In the genomic region with DNA sequence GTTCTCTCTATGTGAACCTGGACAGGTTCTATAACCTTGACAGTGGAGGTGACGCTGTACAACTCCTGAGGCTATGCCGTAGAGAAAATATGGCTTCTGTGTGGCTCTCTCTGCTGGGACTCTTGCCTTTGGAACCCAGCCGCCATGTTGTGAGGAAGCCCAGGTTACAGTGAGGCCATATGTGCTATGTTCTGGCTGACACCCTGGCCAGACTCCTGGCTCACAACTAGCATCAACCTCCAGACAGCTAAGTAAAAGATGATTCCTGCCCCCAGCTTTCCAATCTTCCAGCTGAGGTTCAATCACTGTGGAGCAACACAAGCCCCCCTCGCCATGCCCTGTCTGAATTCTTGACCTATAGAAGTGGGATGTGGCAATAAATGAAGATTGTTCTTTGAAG, we compare ENCODE assay signal across 20 cellular contexts. TPM values are rescaled to one million over a fixed set of nuclear protein-coding genes. Genes with fewer than 3 reads are reported as not detected.
A peak's percentile ranks its signal among the peaks of the same experiment; 100 is the strongest.
DNase-seq lines count a peak whose midpoint lies in the region; ATAC-seq and TF ChIP-seq lines count a peak whose summit lies in the region.
"Had no signal": no experiment of that assay in that cellular context is flagged by ENCODE, and none has a peak within 500 bp of the region (broad histone marks: within the 10 kb centered on the region; RNA-seq: fewer than 3 reads in every experiment).

No MANE protein-coding gene starts in this region.

- ATAC-seq in HG02678 (IDR thresholded peaks at IDR 0.05; ENCODE audit: unreplicated experiment), result no peak
- no peak for ATAC-seq in HG03460 (IDR thresholded peaks at IDR 0.05; ENCODE audit: unreplicated experiment)
- ATAC-seq: GM12878 had no signal

- no peaks in the 10 kb centered on the region; the same call in 1 of the 2 replicates for H3K36me3 ChIP-seq in BLaER1
- H3K36me3 ChIP-seq in BLaER1 treated with 17β-estradiol and CSF1 and Interleukin-3, amounts not matched to agents 10 nM and 100 nM, result peaks cover 0 to 14% (median 0%) of the 10 kb centered on the region in 11 experiments; a peak in 3 of 22 replicates
- H3K36me3 ChIP-seq: BE2C had no signal

- H3K27ac Mint-ChIP-seq in osteocyte (ENCODE audit: unreplicated experiment), result no peak overlapping the region
- H3K27ac Mint-ChIP-seq: CD14-positive monocyte; CD4-positive, alpha-beta memory T cell; CD4-positive, CD25-positive, alpha-beta regulatory T cell; CD8-positive, alpha-beta memory T cell had no signal

- H3K27ac ChIP-seq in BLaER1, result peak overlapping the region; percentile 52; the same call in 1 of the 2 replicates
- no peak overlapping the region for H3K27ac ChIP-seq in BLaER1 treated with 17β-estradiol and CSF1 and Interleukin-3, amounts not matched to agents 10 nM and 100 nM

- H3K4me3 ChIP-seq in BLaER1, result no peak overlapping the region
- H3K4me3 ChIP-seq in BLaER1 treated with 17β-estradiol and CSF1 and Interleukin-3, amounts not matched to agents 10 nM and 100 nM, result no peak overlapping the region
- H3K4me3 ChIP-seq: GM12878 had no signal

- H3K27me3 ChIP-seq in BLaER1, result no peaks in the 10 kb centered on the region
- H3K27me3 ChIP-seq in BLaER1 treated with 17β-estradiol and CSF1 and Interleukin-3, amounts not matched to agents 10 nM and 100 nM, result no peaks in the 10 kb centered on the region
- H3K27me3 ChIP-seq: BE2C had no signal

- no peaks in the 10 kb centered on the region for H3K4me1 Mint-ChIP-seq in osteocyte (ENCODE audit: unreplicated experiment)

- no peak overlapping the region for H3K9ac ChIP-seq in BLaER1
- H3K9ac ChIP-seq in BLaER1 treated with 17β-estradiol and CSF1 and Interleukin-3, amounts not matched to agents 10 nM and 100 nM, result no peak overlapping the region

- no peaks in the 10 kb centered on the region for H3K9me3 ChIP-seq in BLaER1
- H3K9me3 ChIP-seq in BLaER1 treated with 17β-estradiol and CSF1 and Interleukin-3, amounts not matched to agents 10 nM and 100 nM (replicated peaks in 1 of 11), result 0 out of 22 replicates have a peak, but pooled peaks cover 0 to 4% (median 0%) of the 10 kb centered on the region in 11 experiments
- H3K9me3 ChIP-seq: BE2C had no signal

- no peaks in the 10 kb centered on the region for H3K27me3 Mint-ChIP-seq in osteocyte (ENCODE audit: unreplicated experiment)
- H3K27me3 Mint-ChIP-seq: CD4-positive, alpha-beta memory T cell; CD4-positive, CD25-positive, alpha-beta regulatory T cell; CD8-positive, alpha-beta memory T cell had no signal

- peaks cover 42% of the 10 kb centered on the region for H3K4me1 ChIP-seq in BLaER1
- peaks cover 6 to 48% (median 27%) of the 10 kb centered on the region in 10 experiments for H3K4me1 ChIP-seq in BLaER1 treated with 17β-estradiol and CSF1 and Interleukin-3, amounts not matched to agents 10 nM and 100 nM
- H3K4me1 ChIP-seq: BE2C had no signal

- TF ChIP-seq CTCF in osteocyte (IDR thresholded peaks at IDR 0.05), result no peak

- H3K36me3 Mint-ChIP-seq in osteocyte (ENCODE audit: unreplicated experiment), result no peaks in the 10 kb centered on the region
- H3K36me3 Mint-ChIP-seq: CD4-positive, alpha-beta memory T cell had no signal

- H3K9me3 Mint-ChIP-seq in osteocyte (ENCODE audit: unreplicated experiment), result no peaks in the 10 kb centered on the region
- H3K9me3 Mint-ChIP-seq: CD4-positive, alpha-beta memory T cell; CD4-positive, CD25-positive, alpha-beta regulatory T cell; CD8-positive, alpha-beta memory T cell had no signal

- no peaks in the 10 kb centered on the region for H4K20me1 ChIP-seq in BLaER1
- H4K20me1 ChIP-seq in BLaER1 treated with 17β-estradiol and CSF1 and Interleukin-3, amounts not matched to agents 10 nM and 100 nM, result peaks cover 0 to 45% (median 4%) of the 10 kb centered on the region in 11 experiments; a peak in 7 of 22 replicates

- no peak overlapping the region for H3K4me3 Mint-ChIP-seq in osteocyte (ENCODE audit: unreplicated experiment)
- H3K4me3 Mint-ChIP-seq: CD14-positive monocyte; CD4-positive, alpha-beta memory T cell; CD4-positive, CD25-positive, alpha-beta regulatory T cell; CD8-positive, alpha-beta memory T cell had no signal

- no peak overlapping the region for H3K4me2 ChIP-seq in BLaER1
- H3K4me2 ChIP-seq in BLaER1 treated with 17β-estradiol and CSF1 and Interleukin-3, amounts not matched to agents 10 nM and 100 nM, result peak overlapping the region in 6 of 11 experiments; percentile 52 to 65 (median 58); a peak in 6 of 22 replicates

- peak; percentile 10 for DNase-seq in osteocyte (ENCODE audit: extremely low spot score, unreplicated experiment)
- DNase-seq: 8988T; ACHN; BE2C; C1 segment of cervical spinal cord; CD4-positive, alpha-beta memory T cell; CD4-positive, CD25-positive, alpha-beta regulatory T cell; CD8-positive, alpha-beta memory T cell; COR-L47; DMS 273 treated with DMSO at 0.1 percent for 48 hours; DMS153; DMS53; DMS79; DND-41 had no signal

RNA-seq across cellular contexts. Expression of gene PPP1R3G, which starts 57.0 kb away (rescaled TPM):
- total RNA-seq in osteocyte, result 0.29 and 0.40 TPM in 2 replicates
- total RNA-seq: CD4-positive, alpha-beta memory T cell; CD8-positive, alpha-beta memory T cell had no signal
